ENCODE assay signal across 20 cellular contexts in the genomic region with DNA sequence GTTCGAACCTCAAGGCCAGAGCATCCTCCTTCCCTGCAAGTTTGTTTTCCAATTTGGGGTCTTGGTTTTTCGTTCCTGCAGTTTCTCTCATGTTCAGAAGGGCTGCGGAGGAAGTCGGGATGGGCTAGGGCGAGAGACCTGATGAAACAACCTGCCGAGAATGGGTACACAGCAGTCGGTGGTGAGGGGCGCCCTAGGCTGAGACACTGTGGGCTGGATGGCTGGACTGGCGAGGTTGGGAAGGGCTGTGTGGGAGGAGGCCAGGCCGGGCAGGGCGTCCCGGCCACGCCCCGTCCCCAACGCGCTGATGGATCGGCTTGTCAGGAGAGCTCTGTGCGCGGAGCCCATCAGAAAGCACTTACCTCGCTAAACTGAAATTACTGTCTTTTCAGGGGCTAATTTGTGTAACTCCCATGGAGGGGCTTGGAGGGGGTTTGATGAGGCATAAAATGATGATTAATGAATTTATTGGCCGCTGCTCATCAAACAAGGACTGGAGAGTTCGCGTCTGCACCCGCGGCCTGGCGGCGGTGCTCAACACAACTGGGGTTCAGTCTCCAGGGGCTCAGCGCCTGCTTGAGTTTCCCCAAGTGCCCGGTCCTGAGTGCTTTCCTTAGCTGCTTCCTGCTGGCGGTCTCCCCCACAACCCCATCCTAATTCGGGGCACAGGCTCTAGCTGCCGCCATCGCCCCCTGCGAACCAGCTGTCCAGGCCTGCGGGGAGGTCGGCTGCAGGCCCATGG. TPM values are rescaled to one million over a fixed set of nuclear protein-coding genes. Genes with fewer than 3 reads are reported as not detected.
A peak's percentile ranks its signal among the peaks of the same experiment; 100 is the strongest.
DNase-seq lines count a peak whose midpoint lies in the region; ATAC-seq and TF ChIP-seq lines count a peak whose summit lies in the region.
"Had no signal": no experiment of that assay in that cellular context is flagged by ENCODE, and none has a peak within 500 bp of the region (broad histone marks: within the 10 kb centered on the region; RNA-seq: fewer than 3 reads in every experiment).

No MANE protein-coding gene starts in this region.

- ATAC-seq in lower lobe of right lung (no peak), GM19328 (IDR thresholded peaks at IDR 0.05; ENCODE audit: unreplicated experiment) (no peak)
- ATAC-seq: activated T-helper 17 cell treated with anti-CD3 and anti-CD28 coated beads, Interleukin-2, amount 50 U/mL, for 72 hours; heart left ventricle; HepG2 had no signal

- H3K36me3 ChIP-seq in breast epithelium (no peaks in the 10 kb centered on the region), lower lobe of right lung (no peaks in the 10 kb centered on the region), vagina (no peaks in the 10 kb centered on the region)
- H3K36me3 ChIP-seq: heart left ventricle had no signal

- H3K4me3 ChIP-seq in breast epithelium (peak overlapping the region in 2 of 3 donors; percentile 88 to 95), lower lobe of right lung (no peak overlapping the region), vagina (no peak overlapping the region)
- H3K4me3 ChIP-seq: MG63 had no signal

- H3K9me3 ChIP-seq in breast epithelium: no peaks in the 10 kb centered on the region
- H3K9me3 ChIP-seq in lower lobe of right lung: no peaks in the 10 kb centered on the region
- H3K9me3 ChIP-seq in vagina: no peaks in the 10 kb centered on the region
- H3K9me3 ChIP-seq: heart left ventricle, MG63 had no signal

- H3K4me1 ChIP-seq in breast epithelium (peaks cover 0 to 5% of the 10 kb centered on the region in 2 donors), lower lobe of right lung (peaks cover 29% of the 10 kb centered on the region), vagina (peaks cover 25% of the 10 kb centered on the region)

- H3K4me3 Mint-ChIP-seq in MCF 10A (ENCODE audit: unreplicated experiment): no peak overlapping the region
- H3K4me3 Mint-ChIP-seq in endothelial cell (ENCODE audit: unreplicated experiment): no peak overlapping the region
- H3K4me3 Mint-ChIP-seq: activated T-helper 17 cell treated with anti-CD3 and anti-CD28 coated beads, Interleukin-2, amount 50 U/mL, for 72 hours; stimulated activated effector memory CD8-positive, alpha-beta T cell treated with anti-CD3 and anti-CD28 coated beads, Interleukin-12 subunit alpha, Interleukin-12 subunit beta, amount 100 ng/mL, for 72 hours; T-helper 1 cell treated with Interleukin-12 subunit alpha and Interleukin-12 subunit beta and Interleukin-4 antibody, amounts not matched to agents 30 μg/mL and 1 μg/mL, for 36 hours had no signal

- H3K27me3 ChIP-seq in breast epithelium: no peaks in the 10 kb centered on the region
- H3K27me3 ChIP-seq in lower lobe of right lung (ENCODE audit: low read depth): peaks cover 71% of the 10 kb centered on the region
- H3K27me3 ChIP-seq in vagina: peaks cover 7% of the 10 kb centered on the region
- H3K27me3 ChIP-seq: MG63 had no signal

- H3K27me3 Mint-ChIP-seq in MCF 10A (ENCODE audit: insufficient read depth, unreplicated experiment) (no peaks in the 10 kb centered on the region), endothelial cell (ENCODE audit: unreplicated experiment) (peaks cover 24% of the 10 kb centered on the region)

- CTCF ChIA-PET in MCF 10A (lab: Yijun Ruan, JAX): interaction anchor here (0.7 to 1.2 kb wide), 4 partner anchors 31 to 1079 kb away, joined by 3 to 4 read pairs (median 4); no protein-coding TSS in a partner anchor

- H3K36me3 Mint-ChIP-seq in MCF 10A (ENCODE audit: insufficient read depth, unreplicated experiment) (peaks cover 49% of the 10 kb centered on the region), endothelial cell (ENCODE audit: low read depth, unreplicated experiment) (no peaks in the 10 kb centered on the region)
- H3K36me3 Mint-ChIP-seq: stimulated activated effector memory CD8-positive, alpha-beta T cell treated with anti-CD3 and anti-CD28 coated beads, Interleukin-12 subunit alpha, Interleukin-12 subunit beta, amount 100 ng/mL, for 72 hours had no signal

- peaks cover 5% of the 10 kb centered on the region for H3K4me1 Mint-ChIP-seq in MCF 10A (ENCODE audit: insufficient read depth, unreplicated experiment)
- peaks cover 29% of the 10 kb centered on the region for H3K4me1 Mint-ChIP-seq in endothelial cell (ENCODE audit: unreplicated experiment)

- H3K9me3 Mint-ChIP-seq in MCF 10A (ENCODE audit: unreplicated experiment) (no peaks in the 10 kb centered on the region), endothelial cell (ENCODE audit: unreplicated experiment) (no peaks in the 10 kb centered on the region)
- H3K9me3 Mint-ChIP-seq: activated T-helper 17 cell treated with anti-CD3 and anti-CD28 coated beads, Interleukin-2, amount 50 U/mL, for 72 hours; stimulated activated effector memory CD8-positive, alpha-beta T cell treated with anti-CD3 and anti-CD28 coated beads, Interleukin-12 subunit alpha, Interleukin-12 subunit beta, amount 100 ng/mL, for 72 hours; T-helper 1 cell treated with Interleukin-12 subunit alpha and Interleukin-12 subunit beta and Interleukin-4 antibody, amounts not matched to agents 30 μg/mL and 1 μg/mL, for 36 hours had no signal

- intact Hi-C loops in breast epithelium (cut with DNase I; ENCODE audit: low total_unique reads) (no loop called here), MCF 10A (cut with micrococcal nuclease) (loop anchor here (5.0 to 10.0 kb wide), 2 partner anchors 605 to 1387 kb away; no protein-coding TSS in a partner anchor), lower lobe of right lung (cut with DNase I) (no loop called here), vagina (cut with DNase I) (no loop called here)

- H3K27ac Mint-ChIP-seq in MCF 10A (ENCODE audit: low read depth, unreplicated experiment) (no peak overlapping the region), endothelial cell (ENCODE audit: unreplicated experiment) (no peak overlapping the region)
- H3K27ac Mint-ChIP-seq: activated T-helper 17 cell treated with anti-CD3 and anti-CD28 coated beads, Interleukin-2, amount 50 U/mL, for 72 hours; stimulated activated effector memory CD8-positive, alpha-beta T cell treated with anti-CD3 and anti-CD28 coated beads, Interleukin-12 subunit alpha, Interleukin-12 subunit beta, amount 100 ng/mL, for 72 hours; T-helper 1 cell treated with Interleukin-12 subunit alpha and Interleukin-12 subunit beta and Interleukin-4 antibody, amounts not matched to agents 30 μg/mL and 1 μg/mL, for 36 hours had no signal

- TF ChIP-seq POLR2A in breast epithelium (IDR thresholded peaks at IDR 0.05) (no peak), vagina (IDR thresholded peaks at IDR 0.05) (no peak)

- TF ChIP-seq CTCF in breast epithelium (IDR thresholded peaks at IDR 0.05) (no peak), MCF 10A (IDR thresholded peaks at IDR 0.05; ENCODE audit: unreplicated experiment) (no peak), endothelial cell (IDR thresholded peaks at IDR 0.05; ENCODE audit: unreplicated experiment) (no peak), lower lobe of right lung (IDR thresholded peaks at IDR 0.05) (no peak), vagina (IDR thresholded peaks at IDR 0.05) (no peak)

- DNase-seq in breast epithelium (ENCODE audit: low spot score in 2 of 2) (peak in 1 of 2 donors; percentile 35), MCF 10A (ENCODE audit: unreplicated experiment) (no peak), endothelial cell (ENCODE audit: low spot score) (peak; percentile 41), lower lobe of right lung (peak; percentile 57), NOMO-1 treated with dmso at 0.1 percent for 144 hours (lab: John Stamatoyannopoulos, UW; ENCODE audit: unreplicated experiment) (no peak), vagina (ENCODE audit: extremely low spot score in 2 of 2) (no peak)
- no peak for DNase-seq in central memory CD4-positive, alpha-beta T cell
- DNase-seq: effector CD8-positive, alpha-beta T cell; heart left ventricle; kidney glomerular epithelial cell; MG63; midbrain; NCI-H187; NCI-H446 treated with DMSO at 0.1 percent for 48 hours; SHP77 treated with DMSO at 0.1 percent for 48 hours had no signal

- H3K27ac ChIP-seq in breast epithelium: peak overlapping the region; percentile 97 to 98
- H3K27ac ChIP-seq in lower lobe of right lung: no peak overlapping the region
- H3K27ac ChIP-seq in vagina: no peak overlapping the region

- POLR2A ChIA-PET in MCF 10A (lab: Yijun Ruan, JAX): interaction anchor here (0.9 to 10.7 kb wide), 4 partner anchors 8 to 17 kb away, joined by 3 to 334 read pairs (median 4); no protein-coding TSS in a partner anchor

- BruUV-seq in MCF 10A (replicated peaks; lab: Mats Ljungman, UMichigan): no TSS peak

RNA-seq across cellular contexts. Expression of a gene that starts 9.0 kb away (rescaled TPM):
- total RNA-seq in breast epithelium: 100 to 1,000 TPM in 1 of 3 donors, 10 to 100 TPM in 2; 10.9 to 119 (median 59.0) TPM
- 6.1 and 7.8 TPM in 2 replicates for total RNA-seq in MCF 10A (2022)
- 2.6 TPM for total RNA-seq in endothelial cell (ENCODE audit: unreplicated experiment)
- total RNA-seq in lower lobe of right lung: 23.8 TPM
- 11.0 TPM for total RNA-seq in vagina
- total RNA-seq: HepG2 had no signal

Comparison
In these comparisons a context has a peak if more than half of its experiments do, and no peak if none do; other contexts are left out.
1. DNase-seq: peak in endothelial cell (single experiment) and lower lobe of right lung (single experiment); none in MCF 10A (single experiment), NOMO-1 treated with dmso at 0.1 percent for 144 hours (single experiment), vagina (0 of 2) and central memory CD4-positive, alpha-beta T cell (single experiment).
2. H3K27ac ChIP-seq: peak in breast epithelium (2 of 2); none in lower lobe of right lung (single experiment) and vagina (single experiment).
3. H3K4me3 ChIP-seq: peak in breast epithelium (2 of 3); none in lower lobe of right lung (single experiment) and vagina (0 of 2).